18 cellular contexts compared by ENCODE assay signal in the genomic region with DNA sequence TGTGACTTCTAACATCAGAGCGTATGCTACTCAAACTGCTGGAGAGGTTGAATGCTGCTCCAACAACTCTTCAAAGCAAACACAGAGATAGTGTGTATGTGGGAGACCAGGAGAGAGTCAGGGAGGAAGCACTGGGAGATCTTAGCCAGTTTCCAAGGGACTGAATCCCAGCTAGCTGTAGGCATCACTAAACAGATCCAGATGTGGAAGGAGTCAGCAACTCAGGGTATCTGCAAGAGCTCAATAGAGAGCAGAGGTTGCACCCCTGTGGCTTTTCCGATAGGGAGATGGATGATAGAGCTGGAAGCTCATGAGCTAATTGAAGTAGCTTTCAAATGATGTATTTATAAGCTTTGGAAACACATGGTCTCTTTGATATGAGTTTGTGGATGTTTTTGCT.
DNase-seq lines count a peak whose midpoint lies in the region; ATAC-seq, FAIRE-seq and TF ChIP-seq lines count a peak whose summit lies in the region.
"Had no signal": no experiment of that assay in that cellular context is flagged by ENCODE, and none has a peak within 500 bp of the region (broad histone marks: within the 10 kb centered on the region; RNA-seq: fewer than 3 reads in every experiment).

No MANE protein-coding gene starts in this region.

- H4K20me1 ChIP-seq in astrocyte (ENCODE audit: insufficient read depth, low read length) (no peaks in the 10 kb centered on the region), hepatocyte (ENCODE audit: insufficient read depth, poor library complexity, severe bottlenecking) (no peaks in the 10 kb centered on the region)

- no peak overlapping the region for H3K27ac Mint-ChIP-seq in astrocyte (ENCODE audit: unreplicated experiment)
- H3K27ac Mint-ChIP-seq: activated CD4-positive, alpha-beta T cell treated with anti-CD3 and anti-CD28 coated beads for 36 hours; activated naive CD4-positive, alpha-beta T cell treated with anti-CD3 and anti-CD28 coated beads, Interleukin-2, amount 50 U/mL, for 72 hours; naive thymus-derived CD4-positive, alpha-beta T cell had no signal

- H3K9ac ChIP-seq in astrocyte (ENCODE audit: low read length): no peak overlapping the region

- peaks cover 10% of the 10 kb centered on the region for H3K4me1 Mint-ChIP-seq in astrocyte (ENCODE audit: low read depth, unreplicated experiment)
- H3K4me1 Mint-ChIP-seq: activated CD4-positive, alpha-beta T cell treated with anti-CD3 and anti-CD28 coated beads for 36 hours had no signal

- H3K79me2 ChIP-seq in astrocyte (ENCODE audit: insufficient read depth, low read length) (no peaks in the 10 kb centered on the region), hepatocyte (no peaks in the 10 kb centered on the region)

- H3K9me2 ChIP-seq in hepatocyte (replicated peaks; ENCODE audit: insufficient read depth): no peaks in the 10 kb centered on the region

- H2AFZ ChIP-seq in astrocyte (ENCODE audit: low read depth, low read length) (no peak overlapping the region), hepatocyte (no peak overlapping the region)

- intact Hi-C loops in Right ventricle myocardium superior (cut with DNase I) (no loop called here), left cardiac atrium (cut with DNase I) (no loop called here), aorta (cut with DNase I) (no loop called here)

- TF ChIP-seq POLR2A in GM18505 (IDR thresholded peaks at IDR 0.05; ENCODE audit: borderline replicate concordance, extremely low read depth, insufficient read depth, insufficient read length): no peak

- H3K36me3 ChIP-seq in astrocyte (ENCODE audit: insufficient read depth, low read length) (no peaks in the 10 kb centered on the region), hepatocyte (replicated peaks; ENCODE audit: insufficient read depth, low read depth) (no peaks in the 10 kb centered on the region), aorta (ENCODE audit: control insufficient read depth in 1 of 2, insufficient read depth in 2 of 2, low read length in 1 of 2) (no peaks in the 10 kb centered on the region)
- H3K36me3 ChIP-seq: thoracic aorta had no signal

- FAIRE-seq in astrocyte (lab: Jason Lieb, UNC): no peak

- TF ChIP-seq CTCF in astrocyte (IDR thresholded peaks at IDR 0.05; ENCODE audit: insufficient read depth, low read depth, low read length) (no peak), hepatocyte (IDR thresholded peaks at IDR 0.05; ENCODE audit: poor library complexity) (no peak)

- H3K9me3 Mint-ChIP-seq in astrocyte (ENCODE audit: unreplicated experiment): no peaks in the 10 kb centered on the region
- H3K9me3 Mint-ChIP-seq: activated naive CD4-positive, alpha-beta T cell treated with anti-CD3 and anti-CD28 coated beads, Interleukin-2, amount 50 U/mL, for 72 hours had no signal

- H3K36me3 Mint-ChIP-seq in astrocyte (ENCODE audit: low read depth, unreplicated experiment): peaks cover 3% of the 10 kb centered on the region
- H3K36me3 Mint-ChIP-seq: activated naive CD4-positive, alpha-beta T cell treated with anti-CD3 and anti-CD28 coated beads, Interleukin-2, amount 50 U/mL, for 72 hours had no signal

- H3K4me3 Mint-ChIP-seq in astrocyte (ENCODE audit: unreplicated experiment): no peak overlapping the region
- H3K4me3 Mint-ChIP-seq: activated CD4-positive, alpha-beta T cell treated with anti-CD3 and anti-CD28 coated beads for 36 hours; naive thymus-derived CD4-positive, alpha-beta T cell had no signal

- DNase-seq in Right ventricle myocardium superior (no peak), left cardiac atrium (no peak), astrocyte (ENCODE audit: low read depth) (peak; percentile 75), hepatocyte (ENCODE audit: low spot score) (no peak), aorta (no peak)
- DNase-seq in activated CD8-positive, alpha-beta memory T cell treated with anti-CD3 and anti-CD28 coated beads for 24 hours: no peak
- DNase-seq: activated CD4-positive, alpha-beta T cell treated with anti-CD3 and anti-CD28 coated beads for 36 hours; activated T-cell treated with anti-CD3 and anti-CD28 coated beads for 4 hours; hippocampal formation; left colon; naive thymus-derived CD4-positive, alpha-beta T cell; NCI-H2029 treated with DMSO at 0.1 percent for 48 hours; T-helper 2 cell had no signal

- H3K27ac ChIP-seq in astrocyte (ENCODE audit: low read depth, low read length): no peak overlapping the region
- H3K27ac ChIP-seq in hepatocyte: peak overlapping the region; percentile 54
- H3K27ac ChIP-seq in aorta (ENCODE audit: low read depth in 1 of 2, low read length in 2 of 2): no peak overlapping the region
- H3K27ac ChIP-seq: RWPE1, thoracic aorta had no signal

- no peak overlapping the region for H3K4me2 ChIP-seq in astrocyte (ENCODE audit: low read length)
- no peak overlapping the region for H3K4me2 ChIP-seq in hepatocyte

- WGBS in hepatocyte (ENCODE audit: low lambda C conversion rate, missing lambda C conversion rate): 50% methylated on average over 2 of the region's 2 CpGs
- WGBS in aorta, 2 donors: 69 to 71% methylated on average over 2 of the region's 2 CpGs

- H3K4me3 ChIP-seq in astrocyte (ENCODE audit: insufficient read depth, low read depth, low read length) (no peak overlapping the region), hepatocyte (no peak overlapping the region), aorta (ENCODE audit: low read length in 2 of 2) (no peak overlapping the region)
- H3K4me3 ChIP-seq: thoracic aorta had no signal

- H3K4me1 ChIP-seq in astrocyte (ENCODE audit: insufficient read depth, low read length) (no peaks in the 10 kb centered on the region), hepatocyte (ENCODE audit: insufficient read depth) (peaks cover 10% of the 10 kb centered on the region), aorta (ENCODE audit: control insufficient read depth in 1 of 2, insufficient read depth in 2 of 2, low read length in 2 of 2) (no peaks in the 10 kb centered on the region)

- no peaks in the 10 kb centered on the region for H3K27me3 Mint-ChIP-seq in astrocyte (ENCODE audit: low read depth, unreplicated experiment)
- H3K27me3 Mint-ChIP-seq: activated CD4-positive, alpha-beta T cell treated with anti-CD3 and anti-CD28 coated beads for 36 hours; naive thymus-derived CD4-positive, alpha-beta T cell had no signal

- no peaks in the 10 kb centered on the region for H3K27me3 ChIP-seq in astrocyte (ENCODE audit: insufficient read depth, low read length)
- H3K27me3 ChIP-seq in hepatocyte: no peaks in the 10 kb centered on the region
- no peaks in the 10 kb centered on the region for H3K27me3 ChIP-seq in aorta (ENCODE audit: control insufficient read depth in 1 of 2, insufficient read depth in 2 of 2, low read length in 1 of 2)

- ATAC-seq in Right ventricle myocardium superior (ENCODE audit: poor library complexity) (peak; percentile 34), left cardiac atrium (no peak), aorta (ENCODE audit: low FRiP score) (peak; percentile 29), GM18505 (IDR thresholded peaks at IDR 0.05; ENCODE audit: unreplicated experiment) (no peak), HG02885 (IDR thresholded peaks at IDR 0.05; ENCODE audit: poor library complexity, unreplicated experiment) (no peak)
- ATAC-seq: activated CD4-positive, alpha-beta T cell treated with anti-CD3 and anti-CD28 coated beads for 36 hours; activated naive CD4-positive, alpha-beta T cell treated with anti-CD3 and anti-CD28 coated beads, Interleukin-2, amount 50 U/mL, for 72 hours; left colon; naive thymus-derived CD4-positive, alpha-beta T cell had no signal

- no peaks in the 10 kb centered on the region for H3K9me3 ChIP-seq in astrocyte (ENCODE audit: insufficient read depth, low read depth, low read length)
- no peaks in the 10 kb centered on the region for H3K9me3 ChIP-seq in hepatocyte (ENCODE audit: low read depth)
- no peaks in the 10 kb centered on the region for H3K9me3 ChIP-seq in aorta (ENCODE audit: control insufficient read depth, low read length)
- H3K9me3 ChIP-seq: thoracic aorta had no signal

Comparison
In these comparisons a context has a peak if more than half of its experiments do, and no peak if none do; other contexts are left out.
1. ATAC-seq: peak in Right ventricle myocardium superior (single experiment) and aorta (single experiment); none in left cardiac atrium (0 of 2), GM18505 (single experiment) and HG02885 (single experiment).